12 cellular contexts compared by ENCODE assay signal in genomic region chr1:37482004-37482785, GRCh38. TPM values are rescaled to one million over a fixed set of nuclear protein-coding genes. Genes with fewer than 3 reads are reported as not detected.
DNase-seq lines count a peak whose midpoint lies in the region; ATAC-seq and TF ChIP-seq lines count a peak whose summit lies in the region.
"Had no signal": no experiment of that assay in that cellular context is flagged by ENCODE, and none has a peak within 500 bp of the region (broad histone marks: within the 10 kb centered on the region; RNA-seq: fewer than 3 reads in every experiment).

No MANE protein-coding gene starts in this region.

- peaks cover 36 to 47% of the 10 kb centered on the region in 2 donors for H3K36me3 Mint-ChIP-seq in activated naive CD4-positive, alpha-beta T cell treated with anti-CD3 and anti-CD28 coated beads, Interleukin-2, amount 50 U/mL, for 72 hours

- no peak overlapping the region for H3K4ac ChIP-seq in mesenchymal stem cell (ENCODE audit: low read depth in 1 of 2, low read length in 2 of 2)

- H2BK5ac ChIP-seq in mesenchymal stem cell (ENCODE audit: low read depth, low read length, poor library complexity, severe bottlenecking), result no peak overlapping the region

- H2BK15ac ChIP-seq in mesenchymal stem cell (ENCODE audit: low read depth, poor library complexity, severe bottlenecking), result peak overlapping the region; percentile 19

- H3K27me3 ChIP-seq in mesenchymal stem cell (ENCODE audit: control insufficient read depth in 1 of 2, insufficient read depth in 1 of 2, low read length in 2 of 2) (no peaks in the 10 kb centered on the region), upper lobe of right lung (no peaks in the 10 kb centered on the region)

- no peaks in the 10 kb centered on the region for H3K9me3 Mint-ChIP-seq in activated naive CD4-positive, alpha-beta T cell treated with anti-CD3 and anti-CD28 coated beads, Interleukin-2, amount 50 U/mL, for 72 hours

- H3K79me1 ChIP-seq in mesenchymal stem cell (replicated peaks; ENCODE audit: low read length, poor library complexity, severe bottlenecking), result peaks cover 32% of the 10 kb centered on the region

- H3K18ac ChIP-seq in mesenchymal stem cell (ENCODE audit: low read depth in 1 of 2, low read length in 2 of 2), result no peak overlapping the region

- no peak for TF ChIP-seq CTCF in upper lobe of right lung (IDR thresholded peaks at IDR 0.05)

- no peak for ATAC-seq in activated naive CD4-positive, alpha-beta T cell treated with anti-CD3 and anti-CD28 coated beads, Interleukin-2, amount 50 U/mL, for 72 hours
- ATAC-seq in upper lobe of right lung, result no peak
- no peak for ATAC-seq in left colon
- ATAC-seq in GM18505 (IDR thresholded peaks at IDR 0.05; ENCODE audit: unreplicated experiment), result no peak
- ATAC-seq: psoas muscle had no signal

- H2AFZ ChIP-seq in mesenchymal stem cell (ENCODE audit: low read depth, low read length), result no peak overlapping the region

- no peak overlapping the region for H2BK120ac ChIP-seq in mesenchymal stem cell (ENCODE audit: low read depth, low read length)

- peak; percentile 5 for DNase-seq in stimulated activated CD4-positive, alpha-beta T cell treated with anti-CD3 and anti-CD28 coated beads, Interleukin-15, amount 100 ng/mL, for 24 hours
- DNase-seq in stimulated activated CD4-positive, alpha-beta T cell treated with anti-CD3 and anti-CD28 coated beads, Interleukin-4, amount 100 ng/mL, for 4 hours, result no peak
- DNase-seq in activated naive CD4-positive, alpha-beta T cell treated with anti-CD3 and anti-CD28 coated beads, Interleukin-2, amount 50 U/mL, for 72 hours (ENCODE audit: low spot score in 2 of 2), result no peak
- DNase-seq in mesenchymal stem cell (no peak), upper lobe of right lung (no peak), nucleus accumbens (lab: John Stamatoyannopoulos, UW) (no peak), left colon (no peak)
- DNase-seq: activated gamma-delta T cell treated with Interleukin-2 at 50 U/mL for 16 hours; NCI-H69; stimulated activated naive CD4-positive, alpha-beta T cell had no signal

- no peak overlapping the region for H3K4me2 ChIP-seq in mesenchymal stem cell (ENCODE audit: low read length, poor library complexity, severe bottlenecking)

- TF ChIP-seq POLR2A in GM18505 (IDR thresholded peaks at IDR 0.05; ENCODE audit: borderline replicate concordance, extremely low read depth, insufficient read depth, insufficient read length), result no peak

- intact Hi-C loops in upper lobe of right lung (cut with DNase I), result no loop called here
- intact Hi-C loops in left colon (cut with DNase I, micrococcal nuclease), result no loop called here

- no peak overlapping the region for H3K14ac ChIP-seq in mesenchymal stem cell (ENCODE audit: low read length in 2 of 2)

- H3K23ac ChIP-seq in mesenchymal stem cell (ENCODE audit: low read length in 2 of 2), result no peak overlapping the region

- H4K8ac ChIP-seq in mesenchymal stem cell (ENCODE audit: low read length), result no peak overlapping the region

- H4K91ac ChIP-seq in mesenchymal stem cell (ENCODE audit: low read length), result no peak overlapping the region

- H3K27ac ChIP-seq in mesenchymal stem cell (ENCODE audit: low read length, poor library complexity, severe bottlenecking) (no peak overlapping the region), upper lobe of right lung (peak overlapping the region; percentile 17)
- H3K27ac ChIP-seq: psoas muscle had no signal

- H3K4me1 ChIP-seq in mesenchymal stem cell (ENCODE audit: control insufficient read depth, insufficient read depth, low read depth, low read length) (peaks cover 49% of the 10 kb centered on the region), upper lobe of right lung (peaks cover 81% of the 10 kb centered on the region)

- WGBS in mesenchymal stem cell, result 95% methylated on average over 18 of the region's 18 CpGs

- no peak overlapping the region for H3K4me3 ChIP-seq in mesenchymal stem cell (ENCODE audit: insufficient read depth in 1 of 2, low read depth in 1 of 2, low read length in 2 of 2)
- H3K4me3 ChIP-seq in upper lobe of right lung, result no peak overlapping the region
- H3K4me3 ChIP-seq: psoas muscle had no signal

- no peak overlapping the region for H3K9ac ChIP-seq in mesenchymal stem cell (ENCODE audit: low read length)

- no peak overlapping the region for H2AK5ac ChIP-seq in mesenchymal stem cell (ENCODE audit: low read length, severe bottlenecking)

- H3K9me3 ChIP-seq in mesenchymal stem cell (ENCODE audit: control insufficient read depth, low read length) (no peaks in the 10 kb centered on the region), upper lobe of right lung (no peaks in the 10 kb centered on the region)
- H3K9me3 ChIP-seq: psoas muscle had no signal

- H3K36me3 ChIP-seq in mesenchymal stem cell (ENCODE audit: control insufficient read depth in 1 of 2, insufficient read depth in 2 of 2, low read depth in 1 of 2, low read length in 2 of 2) (peaks cover 68 to 80% of the 10 kb centered on the region in 2 experiments), upper lobe of right lung (peaks cover 52% of the 10 kb centered on the region)

- no peak overlapping the region for H2BK12ac ChIP-seq in mesenchymal stem cell (ENCODE audit: low read length in 2 of 2)

- peak overlapping the region; percentile 94 for H3K27ac Mint-ChIP-seq in activated naive CD4-positive, alpha-beta T cell treated with anti-CD3 and anti-CD28 coated beads, Interleukin-2, amount 50 U/mL, for 72 hours

RNA-seq across cellular contexts. Expression of gene ZC3H12A, which starts 7.8 kb away (rescaled TPM):
- 10 to 100 TPM; 30.2 to 58.6 TPM for total RNA-seq in activated naive CD4-positive, alpha-beta T cell treated with anti-CD3 and anti-CD28 coated beads, Interleukin-2, amount 50 U/mL, for 72 hours
- 11.2 TPM for polyA plus RNA-seq in mesenchymal stem cell (2013, experiment 1 of 2)
- 11.4 TPM for polyA plus RNA-seq in mesenchymal stem cell (2013, experiment 2 of 2)
- total RNA-seq in upper lobe of right lung (22.9 TPM), left colon (10 to 100 TPM; 24.0 to 61.6 TPM)

RNA-seq across cellular contexts. Expression of gene MEAF6, which starts 32.4 kb away (rescaled TPM):
- total RNA-seq in activated naive CD4-positive, alpha-beta T cell treated with anti-CD3 and anti-CD28 coated beads, Interleukin-2, amount 50 U/mL, for 72 hours, result 10 to 100 TPM; 48.0 to 66.8 TPM
- 51.7 TPM for polyA plus RNA-seq in mesenchymal stem cell (2013, experiment 1 of 2)
- polyA plus RNA-seq in mesenchymal stem cell (2013, experiment 2 of 2), result 53.1 TPM
- 64.5 TPM for total RNA-seq in upper lobe of right lung
- total RNA-seq in left colon, result 10 to 100 TPM; 38.1 to 41.4 TPM
